In the genomic region with DNA sequence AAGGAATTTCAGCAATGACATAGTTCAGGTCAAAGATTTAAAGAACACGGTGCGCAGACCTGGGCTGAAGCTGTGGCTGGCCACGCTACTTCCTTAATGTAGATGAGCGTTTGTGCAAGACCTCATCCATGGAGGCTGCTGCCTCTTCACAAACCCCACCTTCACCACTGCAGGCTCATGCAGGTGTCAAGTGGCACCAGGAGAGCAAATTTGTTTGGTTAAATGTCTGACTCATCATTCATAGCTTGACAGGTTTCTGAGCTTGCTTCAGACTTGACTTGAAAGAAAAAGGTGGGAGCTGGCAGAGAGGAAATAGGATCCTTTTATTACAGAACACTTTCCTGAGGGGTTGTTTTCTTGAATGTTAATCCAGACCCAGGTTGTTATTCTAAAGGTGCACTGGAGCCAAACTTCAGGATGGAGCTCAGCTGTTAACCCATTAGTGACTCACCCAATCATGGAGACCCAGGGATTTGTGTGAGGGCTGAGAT, we compare ENCODE assay signal across 1 cellular context.
TF ChIP-seq lines count a peak whose summit lies in the region.

No MANE protein-coding gene starts in this region.

TF ChIP-seq in HepG2, 621 proteins besides CTCF, POLR2A, EP300 and RAD21 (continued from another document):
- peak; percentile 64 to 67; a peak in 3 of 4 replicates for TF ChIP-seq MAFK (conservative IDR thresholded peaks at IDR 0.05 in 1 of 2, IDR thresholded peaks at IDR 0.05 in 1 of 2; ENCODE audit: low read length in 2 of 2)
